21 cellular contexts compared by ENCODE assay signal in the genomic region with DNA sequence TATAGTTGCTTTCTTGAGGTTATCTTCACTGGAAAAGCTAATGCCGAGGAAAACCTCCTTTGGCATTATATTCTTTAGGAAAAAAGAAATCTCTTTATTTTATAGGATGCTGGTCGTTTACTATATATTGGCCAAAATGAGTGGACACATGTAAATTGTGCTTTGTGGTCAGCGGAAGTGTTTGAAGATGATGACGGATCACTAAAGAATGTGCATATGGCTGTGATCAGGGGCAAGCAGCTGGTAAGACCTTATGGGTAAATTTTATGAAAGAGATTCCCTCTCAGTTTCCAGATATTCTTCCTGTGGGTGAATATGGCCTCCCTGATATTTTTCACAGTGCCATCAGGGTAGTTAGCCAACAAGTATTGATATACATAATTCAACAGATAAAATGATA. TPM values are rescaled to one million over a fixed set of nuclear protein-coding genes. Genes with fewer than 3 reads are reported as not detected.
DNase-seq lines count a peak whose midpoint lies in the region; ATAC-seq and TF ChIP-seq lines count a peak whose summit lies in the region.
"Had no signal": no experiment of that assay in that cellular context is flagged by ENCODE, and none has a peak within 500 bp of the region (broad histone marks: within the 10 kb centered on the region; RNA-seq: fewer than 3 reads in every experiment).

No MANE protein-coding gene starts in this region.

- TF ChIP-seq POLR2A in lower leg skin (IDR thresholded peaks at IDR 0.05): no peak

- no peak for TF ChIP-seq CTCF in fibroblast of the aortic adventitia (IDR thresholded peaks at IDR 0.05; ENCODE audit: insufficient read depth, low read length)
- no peak for TF ChIP-seq CTCF in lower leg skin (IDR thresholded peaks at IDR 0.05)

- 83 to 90% methylated on average over 4 of the region's 4 CpGs for WGBS in lower leg skin, 2 donors

- H3K4me3 ChIP-seq in fibroblast of the aortic adventitia (ENCODE audit: low read depth, low read length) (no peak overlapping the region), lower leg skin (ENCODE audit: low read depth, poor library complexity, severe bottlenecking) (no peak overlapping the region)
- H3K4me3 ChIP-seq: uterus had no signal

- DNase-seq in AG08395 (ENCODE audit: low spot score) (peak; percentile 57), HS-27A (ENCODE audit: low read depth) (peak; percentile 26), amniotic epithelial cell (ENCODE audit: low read depth) (peak; percentile 59), fibroblast of the aortic adventitia (ENCODE audit: low read depth) (peak; percentile 16), lower leg skin (ENCODE audit: low spot score in 2 of 2) (no peak), H4 (ENCODE audit: low spot score) (no peak)
- DNase-seq: activated CD4-positive, alpha-beta T cell treated with anti-CD3 and anti-CD28 coated beads, Interleukin-2, amount 10 ng/mL, durations not matched to agents 7 days and 5 days; activated naive CD4-positive, alpha-beta T cell treated with anti-CD3 and anti-CD28 coated beads, Interleukin-2, amount 50 U/mL, for 16 hours; caudate nucleus; effector CD8-positive, alpha-beta T cell; KBM-7; left colon; NCI-H1105; NCI-H69; occipital lobe; OCI-M1; stimulated activated CD4-positive, alpha-beta T cell treated with anti-CD3 and anti-CD28 coated beads, Interleukin-2, amount 100 ng/mL, for 24 hours; uterus had no signal

- intact Hi-C loops in lower leg skin (cut with DNase I; ENCODE audit: low total_unique reads): no loop called here

- no peak for ATAC-seq in GM19467 (IDR thresholded peaks at IDR 0.05; ENCODE audit: unreplicated experiment)
- ATAC-seq in HG03460 (IDR thresholded peaks at IDR 0.05; ENCODE audit: unreplicated experiment): no peak
- ATAC-seq: left colon, sciatic nerve had no signal

RNA-seq across cellular contexts. Expression of a gene that starts 29.4 kb away (rescaled TPM):
- 0.81 TPM in 1 of 2 replicates, not detected in the other for total RNA-seq in fibroblast of the aortic adventitia (ENCODE audit: low replicate concordance)
- under 1 TPM in 2 of 4 donors, not detected in 2; 0.27 to 0.42 TPM for total RNA-seq in lower leg skin
- 0.19 TPM in 1 of 2 replicates, not detected in the other for total RNA-seq in H4 (2014; rRNA removed; shearing (Covaris generic))

RNA-seq across cellular contexts. Expression of a gene that starts 33.2 kb away (rescaled TPM):
- total RNA-seq in fibroblast of the aortic adventitia (ENCODE audit: low replicate concordance): 7.7 and 10.3 TPM in 2 replicates
- total RNA-seq in lower leg skin: 10 to 100 TPM; 18.8 to 22.8 (median 21.0) TPM
- 8.9 and 13.8 TPM in 2 replicates for total RNA-seq in H4 (2014; rRNA removed; shearing (Covaris generic))

Comparison
In these comparisons a context has a peak if more than half of its experiments do, and no peak if none do; other contexts are left out.
1. DNase-seq: peak in AG08395 (single experiment), HS-27A (single experiment), amniotic epithelial cell (single experiment) and fibroblast of the aortic adventitia (single experiment); none in lower leg skin (0 of 2) and H4 (single experiment).